Comparison of ENCODE assay signal across 18 cellular contexts in the genomic region with DNA sequence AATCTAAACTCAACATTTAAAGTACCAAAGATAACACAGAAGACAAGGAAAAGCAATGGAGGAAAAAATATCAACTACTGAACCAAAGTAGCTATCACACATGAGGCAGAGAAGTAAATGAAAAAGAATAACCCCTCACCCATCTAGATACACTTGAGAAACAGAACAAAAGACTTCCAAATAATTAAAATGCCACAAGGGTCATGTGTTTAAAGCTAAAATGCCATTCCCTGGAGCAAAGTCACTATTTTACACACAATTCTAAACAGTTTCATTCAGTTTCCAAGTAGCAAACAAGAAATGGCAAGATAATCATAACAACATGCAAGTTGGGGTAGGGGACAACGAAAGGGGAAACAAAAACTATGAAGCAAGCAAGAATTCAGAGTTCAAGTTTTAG. TPM values are rescaled to one million over a fixed set of nuclear protein-coding genes. Genes with fewer than 3 reads are reported as not detected.
DNase-seq lines count a peak whose midpoint lies in the region; ATAC-seq and TF ChIP-seq lines count a peak whose summit lies in the region.
"Had no signal": no experiment of that assay in that cellular context is flagged by ENCODE, and none has a peak within 500 bp of the region (broad histone marks: within the 10 kb centered on the region; RNA-seq: fewer than 3 reads in every experiment).

No MANE protein-coding gene starts in this region.

- H3K4me3 Mint-ChIP-seq in chondrocyte (ENCODE audit: unreplicated experiment), result no peak overlapping the region
- peak overlapping the region in 7 of 10 donors; percentile 7 to 71 (median 42) for H3K4me3 Mint-ChIP-seq in naive thymus-derived CD4-positive, alpha-beta T cell

- no peak for DNase-seq in cardiac muscle cell (ENCODE audit: low read depth in 1 of 2, low spot score in 1 of 2)
- DNase-seq in left ventricle myocardium inferior, result no peak
- DNase-seq in chondrocyte (ENCODE audit: low spot score), result no peak
- DNase-seq in naive thymus-derived CD4-positive, alpha-beta T cell, result no peak
- no peak for DNase-seq in DMS114 treated with DMSO at 0.1 percent for 48 hours (lab: John Stamatoyannopoulos, UW; ENCODE audit: unreplicated experiment)
- DNase-seq in GDM1 (lab: John Stamatoyannopoulos, UW), result no peak
- no peak for DNase-seq in activated CD4-positive, alpha-beta T cell treated with anti-CD3 and anti-CD28 coated beads, Interleukin-2, amount 50 U/mL, for 1 hour
- DNase-seq in kidney glomerular epithelial cell (lab: John Stamatoyannopoulos, UW), result no peak
- DNase-seq: activated naive CD4-positive, alpha-beta T cell treated with anti-CD3 and anti-CD28 coated beads, Interleukin-2, amount 50 U/mL, for 16 hours; activated T-cell treated with anti-CD3 and anti-CD28 coated beads, Interleukin-2, amount 50 U/mL, for 72 hours; C1 segment of cervical spinal cord; GM23248; NCI-H1048; NCI-H2029 treated with DMSO at 0.1 percent for 48 hours; NCI-H524 had no signal

- peaks cover 49% of the 10 kb centered on the region for H3K4me1 ChIP-seq in cardiac muscle cell (ENCODE audit: low read depth)
- H3K4me1 ChIP-seq in left ventricle myocardium inferior, result peaks cover 83% of the 10 kb centered on the region
- H3K4me1 ChIP-seq in naive thymus-derived CD4-positive, alpha-beta T cell (ENCODE audit: control insufficient read depth in 2 of 2, insufficient read depth in 2 of 2, low read length in 2 of 2), result peaks cover 22 to 53% of the 10 kb centered on the region in 2 donors

- intact Hi-C loops in left ventricle myocardium inferior (cut with micrococcal nuclease), result no loop called here
- intact Hi-C loops in naive thymus-derived CD4-positive, alpha-beta T cell (cut with micrococcal nuclease), result loop anchor here (1.0 to 5.0 kb wide), 2 partner anchors 8 to 40 kb away; no protein-coding TSS in a partner anchor

- no peaks in the 10 kb centered on the region for H3K27me3 Mint-ChIP-seq in chondrocyte (ENCODE audit: low read depth)
- no peaks in the 10 kb centered on the region for H3K27me3 Mint-ChIP-seq in naive thymus-derived CD4-positive, alpha-beta T cell

- ATAC-seq in naive thymus-derived CD4-positive, alpha-beta T cell, result no peak
- ATAC-seq: activated T-cell treated with anti-CD3 and anti-CD28 coated beads, Interleukin-2, amount 50 U/mL, for 72 hours had no signal

- H3K27me3 ChIP-seq in cardiac muscle cell (no peaks in the 10 kb centered on the region), left ventricle myocardium inferior (ENCODE audit: low read depth) (no peaks in the 10 kb centered on the region)
- no peaks in the 10 kb centered on the region for H3K27me3 ChIP-seq in naive thymus-derived CD4-positive, alpha-beta T cell (ENCODE audit: control insufficient read depth in 2 of 2, insufficient read depth in 2 of 2, low read length in 2 of 2)
- H3K27me3 ChIP-seq: right atrium auricular region had no signal

- H3K36me3 Mint-ChIP-seq in chondrocyte (ENCODE audit: low read depth), result no peaks in the 10 kb centered on the region
- H3K36me3 Mint-ChIP-seq in naive thymus-derived CD4-positive, alpha-beta T cell, result peaks cover 0 to 13% (median 0%) of the 10 kb centered on the region in 5 donors

- peaks cover 46% of the 10 kb centered on the region for H3K4me1 Mint-ChIP-seq in chondrocyte (ENCODE audit: low read depth)
- H3K4me1 Mint-ChIP-seq in naive thymus-derived CD4-positive, alpha-beta T cell, result peaks cover 51 to 100% (median 91%) of the 10 kb centered on the region in 7 donors

- CTCF ChIA-PET in naive thymus-derived CD4-positive, alpha-beta T cell (lab: Charles Lee), result no interaction called here

- peak overlapping the region; percentile 9 for H3K27ac Mint-ChIP-seq in chondrocyte (ENCODE audit: unreplicated experiment)
- H3K27ac Mint-ChIP-seq in naive thymus-derived CD4-positive, alpha-beta T cell, result peak overlapping the region in 3 of 9 donors; percentile 1 to 43 (median 17)
- H3K27ac Mint-ChIP-seq: activated T-cell treated with anti-CD3 and anti-CD28 coated beads, Interleukin-2, amount 50 U/mL, for 72 hours had no signal

- H3K36me3 ChIP-seq in cardiac muscle cell, result no peaks in the 10 kb centered on the region
- H3K36me3 ChIP-seq in left ventricle myocardium inferior, result no peaks in the 10 kb centered on the region
- H3K36me3 ChIP-seq in naive thymus-derived CD4-positive, alpha-beta T cell (ENCODE audit: control insufficient read depth in 2 of 3, insufficient read depth in 3 of 3, low read length in 3 of 3), result no peaks in the 10 kb centered on the region
- H3K36me3 ChIP-seq: right atrium auricular region had no signal

- peak overlapping the region; percentile 54 for H3K27ac ChIP-seq in cardiac muscle cell
- H3K27ac ChIP-seq in left ventricle myocardium inferior (replicated peaks), result no peak overlapping the region
- H3K27ac ChIP-seq in naive thymus-derived CD4-positive, alpha-beta T cell (ENCODE audit: low read depth, low read length), result no peak overlapping the region
- H3K27ac ChIP-seq: GM23248, KMS-11, right atrium auricular region, RWPE1 had no signal

- TF ChIP-seq CTCF in cardiac muscle cell (IDR thresholded peaks at IDR 0.05; ENCODE audit: low read depth, low read length) (no peak), left ventricle myocardium inferior (IDR thresholded peaks at IDR 0.05; ENCODE audit: borderline replicate concordance) (no peak), chondrocyte (IDR thresholded peaks at IDR 0.05) (no peak)

- H3K4me3 ChIP-seq in cardiac muscle cell (no peak overlapping the region), left ventricle myocardium inferior (no peak overlapping the region)
- H3K4me3 ChIP-seq in naive thymus-derived CD4-positive, alpha-beta T cell (ENCODE audit: low read length), result no peak overlapping the region
- H3K4me3 ChIP-seq: GM23248, right atrium auricular region had no signal

- H3K9me3 ChIP-seq in cardiac muscle cell (ENCODE audit: low read depth) (no peaks in the 10 kb centered on the region), left ventricle myocardium inferior (replicated peaks) (no peaks in the 10 kb centered on the region)
- H3K9me3 ChIP-seq in naive thymus-derived CD4-positive, alpha-beta T cell (ENCODE audit: control insufficient read depth in 2 of 3, low read length in 3 of 3), result no peaks in the 10 kb centered on the region
- H3K9me3 ChIP-seq: right atrium auricular region had no signal

- H3K9me3 Mint-ChIP-seq in chondrocyte (ENCODE audit: low read depth), result no peaks in the 10 kb centered on the region
- peaks cover 0 to 1% (median 0%) of the 10 kb centered on the region in 11 donors for H3K9me3 Mint-ChIP-seq in naive thymus-derived CD4-positive, alpha-beta T cell
- H3K9me3 Mint-ChIP-seq: activated T-cell treated with anti-CD3 and anti-CD28 coated beads, Interleukin-2, amount 50 U/mL, for 72 hours had no signal

- POLR2A ChIA-PET in naive thymus-derived CD4-positive, alpha-beta T cell (lab: Charles Lee), result interaction anchor here (0.7 kb wide), 1 partner anchor 11 kb away, joined by 3 read pairs; no protein-coding TSS in a partner anchor

RNA-seq across cellular contexts. Expression of gene OSBPL8, which starts 12.0 kb away (rescaled TPM):
- 38.5 and 143 TPM in 2 replicates for total RNA-seq in cardiac muscle cell
- polyA plus RNA-seq in cardiac muscle cell, result 25.6 and 41.0 TPM in 2 replicates
- total RNA-seq in left ventricle myocardium inferior, result 28.9 TPM
- total RNA-seq in chondrocyte, result 94.2 to 105 TPM (median 95.3 TPM) in 3 replicates
- total RNA-seq in naive thymus-derived CD4-positive, alpha-beta T cell, result 100 to 1,000 TPM; 113 to 146 (median 119) TPM
- polyA plus RNA-seq in naive thymus-derived CD4-positive, alpha-beta T cell, result 100 to 1,000 TPM; 140 to 157 TPM
